ENCODE assay signal across 12 cellular contexts in the genomic region with DNA sequence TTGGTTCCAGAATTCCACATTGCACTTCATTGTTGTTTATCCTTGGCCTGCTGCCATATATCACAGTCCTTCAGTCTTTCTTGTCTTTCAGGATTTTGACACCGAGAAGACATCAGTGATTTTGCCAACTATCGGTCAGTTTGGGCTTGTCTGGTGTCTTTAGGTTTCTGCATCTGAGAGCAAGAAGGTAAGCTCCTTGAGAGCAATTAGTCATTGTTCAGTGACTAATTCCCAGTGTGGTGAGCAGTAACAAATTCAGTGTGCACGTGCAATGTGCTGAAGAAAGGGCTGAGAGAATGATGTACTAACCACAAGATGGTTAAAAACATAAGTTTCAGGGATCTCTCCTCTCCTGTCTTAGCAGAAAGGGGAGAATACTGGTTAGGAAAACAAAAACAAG. TPM values are rescaled to one million over a fixed set of nuclear protein-coding genes. Genes with fewer than 3 reads are reported as not detected.
DNase-seq lines count a peak whose midpoint lies in the region; ATAC-seq, FAIRE-seq and TF ChIP-seq lines count a peak whose summit lies in the region.
"Had no signal": no experiment of that assay in that cellular context is flagged by ENCODE, and none has a peak within 500 bp of the region (broad histone marks: within the 10 kb centered on the region; RNA-seq: fewer than 3 reads in every experiment).

No MANE protein-coding gene starts in this region.

- peak overlapping the region; percentile 42 for H3K27ac Mint-ChIP-seq in activated T-helper 17 cell treated with anti-CD3 and anti-CD28 coated beads, Interleukin-2, amount 50 U/mL, for 72 hours
- H3K27ac Mint-ChIP-seq in glutamatergic neuron (ENCODE audit: unreplicated experiment): peak overlapping the region; percentile 29
- H3K27ac Mint-ChIP-seq: dendritic cell treated with granulocyte-macrophage colony-stimulating factor and Interleukin-4, amounts not matched to agents 40 ng/mL and 50 ng/mL, for 4 days had no signal

- H3K4me1 ChIP-seq in spleen: peaks cover 0 to 55% (median 4%) of the 10 kb centered on the region in 6 donors
- H3K4me1 ChIP-seq: uterus had no signal

- no peaks in the 10 kb centered on the region for H3K36me3 Mint-ChIP-seq in activated T-helper 17 cell treated with anti-CD3 and anti-CD28 coated beads, Interleukin-2, amount 50 U/mL, for 72 hours (ENCODE audit: low read depth)
- H3K36me3 Mint-ChIP-seq in glutamatergic neuron (ENCODE audit: unreplicated experiment): no peaks in the 10 kb centered on the region

- intact Hi-C loops in spleen (cut with DNase I; ENCODE audit: low total_unique reads): no loop called here

- TF ChIP-seq CTCF in glutamatergic neuron (IDR thresholded peaks at IDR 0.05; ENCODE audit: partially characterized antibody, unreplicated experiment) (no peak), spleen (IDR thresholded peaks at IDR 0.05 in 8 of 11, conservative IDR thresholded peaks at IDR 0.05 in 3 of 11) (no peak)

- peak; percentile 85 for ATAC-seq in activated T-helper 17 cell treated with anti-CD3 and anti-CD28 coated beads, Interleukin-2, amount 50 U/mL, for 72 hours (replicated peaks)
- no peak for ATAC-seq in HG02884 (IDR thresholded peaks at IDR 0.05; ENCODE audit: unreplicated experiment)

- FAIRE-seq in H54 (lab: Jason Lieb, UNC): peak; percentile 82

- peak overlapping the region; percentile 24 for H3K4me3 Mint-ChIP-seq in activated T-helper 17 cell treated with anti-CD3 and anti-CD28 coated beads, Interleukin-2, amount 50 U/mL, for 72 hours
- no peak overlapping the region for H3K4me3 Mint-ChIP-seq in glutamatergic neuron (ENCODE audit: unreplicated experiment)
- H3K4me3 Mint-ChIP-seq: dendritic cell treated with granulocyte-macrophage colony-stimulating factor and Interleukin-4, amounts not matched to agents 40 ng/mL and 50 ng/mL, for 4 days had no signal

- H3K9me3 ChIP-seq in spleen: no peaks in the 10 kb centered on the region
- H3K9me3 ChIP-seq: uterus had no signal

- peaks cover 56% of the 10 kb centered on the region for H3K4me1 Mint-ChIP-seq in activated T-helper 17 cell treated with anti-CD3 and anti-CD28 coated beads, Interleukin-2, amount 50 U/mL, for 72 hours
- peaks cover 34% of the 10 kb centered on the region for H3K4me1 Mint-ChIP-seq in glutamatergic neuron (ENCODE audit: low read depth, unreplicated experiment)

- no peak overlapping the region for H3K4me3 ChIP-seq in spleen
- H3K4me3 ChIP-seq: uterus had no signal

- peak; percentile 57 for DNase-seq in AG20443 (ENCODE audit: low spot score)
- DNase-seq in H54 (ENCODE audit: insufficient read length, low spot score): no peak
- DNase-seq in glutamatergic neuron: no peak
- DNase-seq in NK-92 treated with Interleukin-12 subunit alpha and Interleukin-12 subunit beta, amount 100 ng/mL, for 24 hours (lab: John Stamatoyannopoulos, UW): no peak
- DNase-seq in amygdala (lab: John Stamatoyannopoulos, UW): no peak
- DNase-seq in spleen: no peak
- DNase-seq: NCI-H2171, uterus had no signal

- no peak for TF ChIP-seq POLR2A in H54 (IDR thresholded peaks at IDR 0.05; ENCODE audit: low read depth, low read length)
- TF ChIP-seq POLR2A in spleen (IDR thresholded peaks at IDR 0.05): no peak

- no peaks in the 10 kb centered on the region for H3K36me3 ChIP-seq in spleen
- H3K36me3 ChIP-seq: uterus had no signal

- no peaks in the 10 kb centered on the region for H3K9me3 Mint-ChIP-seq in activated T-helper 17 cell treated with anti-CD3 and anti-CD28 coated beads, Interleukin-2, amount 50 U/mL, for 72 hours
- peaks cover 5% of the 10 kb centered on the region for H3K9me3 Mint-ChIP-seq in glutamatergic neuron (ENCODE audit: unreplicated experiment)
- H3K9me3 Mint-ChIP-seq: dendritic cell treated with granulocyte-macrophage colony-stimulating factor and Interleukin-4, amounts not matched to agents 40 ng/mL and 50 ng/mL, for 4 days had no signal

- no peaks in the 10 kb centered on the region for H3K27me3 ChIP-seq in spleen (replicated peaks in 1 of 7)
- H3K27me3 ChIP-seq: uterus had no signal

- WGBS in spleen, 5 donors: 37 to 68% (median 67%) methylated on average over 3 of the region's 3 CpGs

- no peaks in the 10 kb centered on the region for H3K27me3 Mint-ChIP-seq in activated T-helper 17 cell treated with anti-CD3 and anti-CD28 coated beads, Interleukin-2, amount 50 U/mL, for 72 hours
- peaks cover 7% of the 10 kb centered on the region for H3K27me3 Mint-ChIP-seq in glutamatergic neuron (ENCODE audit: unreplicated experiment)
- H3K27me3 Mint-ChIP-seq: dendritic cell treated with granulocyte-macrophage colony-stimulating factor and Interleukin-4, amounts not matched to agents 40 ng/mL and 50 ng/mL, for 4 days had no signal

- peak overlapping the region in 3 of 8 donors; percentile 70 to 83 (median 76) for H3K27ac ChIP-seq in spleen
- H3K27ac ChIP-seq: HL-60, uterus had no signal

RNA-seq across cellular contexts. Expression of a gene that starts 23.4 kb away (rescaled TPM):
- total RNA-seq in activated T-helper 17 cell treated with anti-CD3 and anti-CD28 coated beads, Interleukin-2, amount 50 U/mL, for 72 hours: not detected
- total RNA-seq in glutamatergic neuron (ENCODE audit: unreplicated experiment) (26.1 TPM), spleen (not detected)
- polyA plus RNA-seq in spleen: not detected

Comparison
In these comparisons a context has a peak if more than half of its experiments do, and no peak if none do; other contexts are left out.
1. RNA of a gene that starts 23.4 kb away (total RNA-seq): 26.1 TPM in glutamatergic neuron (single experiment); not detected in activated T-helper 17 cell treated with anti-CD3 and anti-CD28 coated beads, Interleukin-2, amount 50 U/mL, for 72 hours and not detected in spleen; every median in the first group is over 10 times any median in the second.